Comparison of ENCODE assay signal across 8 cellular contexts in the genomic region with DNA sequence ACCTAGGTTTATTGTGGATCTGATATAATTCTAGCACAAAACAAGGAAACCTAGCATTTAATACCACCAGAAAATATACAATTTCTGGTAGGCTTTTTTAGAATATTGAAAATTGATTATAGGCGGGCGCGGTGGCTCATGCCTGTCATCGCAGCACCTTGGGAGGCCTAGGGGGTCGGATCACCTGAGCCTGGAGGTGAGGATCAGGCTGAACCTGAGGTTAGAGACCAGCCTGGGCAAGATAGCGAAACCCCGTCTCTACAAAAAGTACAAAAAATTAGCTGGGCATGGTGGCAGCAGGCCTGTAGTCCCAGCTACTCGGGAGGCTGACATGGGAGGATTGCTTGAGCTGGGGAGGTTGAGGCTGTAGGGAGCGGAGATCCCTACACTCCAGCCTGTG. TPM values are rescaled to one million over a fixed set of nuclear protein-coding genes. Genes with fewer than 3 reads are reported as not detected.
DNase-seq lines count a peak whose midpoint lies in the region; ATAC-seq and TF ChIP-seq lines count a peak whose summit lies in the region.

No MANE protein-coding gene starts in this region.

- WGBS in stomach, 5 donors, result 35 to 50% (median 38%) methylated on average over 9 of the region's 9 CpGs

- ATAC-seq in HG02610 (IDR thresholded peaks at IDR 0.05; ENCODE audit: unreplicated experiment), result no peak
- no peak for ATAC-seq in HG03139 (IDR thresholded peaks at IDR 0.05; ENCODE audit: unreplicated experiment)

- intact Hi-C loops in activated T-helper 1 cell treated with anti-CD3 and anti-CD28 coated beads, Interleukin-12 subunit alpha, Interleukin-12 subunit beta, Interleukin-2, Interleukin-4 antibody, amounts not matched to agents 30 ng/mL and 10 ng/mL and 1 ng/mL, durations not matched to agents 14 hours and 24 hours and 36 hours (cut with micrococcal nuclease), result no loop called here
- intact Hi-C loops in stomach (cut with DNase I; ENCODE audit: low total_unique reads), result no loop called here

- DNase-seq in NCI-H146 (lab: John Stamatoyannopoulos, UW) (peak; percentile 15), NCI-H146 treated with DMSO at 0.1 percent for 48 hours (lab: John Stamatoyannopoulos, UW; ENCODE audit: unreplicated experiment) (no peak), stomach (no peak), NCI-H2171 treated with DMSO at 0.1 percent for 48 hours (lab: John Stamatoyannopoulos, UW) (no peak)
- no peak for DNase-seq in activated T-helper 1 cell treated with anti-CD3 and anti-CD28 coated beads, Interleukin-12 subunit alpha, Interleukin-12 subunit beta, Interleukin-2, Interleukin-4 antibody, amounts not matched to agents 30 ng/mL and 10 ng/mL and 1 ng/mL, durations not matched to agents 14 hours and 24 hours and 36 hours (ENCODE audit: low spot score)

- H3K4me1 ChIP-seq in stomach, result peaks cover 23 to 59% (median 33%) of the 10 kb centered on the region in 4 donors

- H3K9me3 ChIP-seq in iPS-18c (ENCODE audit: control insufficient read depth, insufficient read depth, low read length) (no peaks in the 10 kb centered on the region), stomach (no peaks in the 10 kb centered on the region)

- peaks cover 10% of the 10 kb centered on the region for H3K36me3 Mint-ChIP-seq in activated T-helper 1 cell treated with anti-CD3 and anti-CD28 coated beads, Interleukin-12 subunit alpha, Interleukin-12 subunit beta, Interleukin-2, Interleukin-4 antibody, amounts not matched to agents 30 ng/mL and 10 ng/mL and 1 ng/mL, durations not matched to agents 14 hours and 24 hours and 36 hours (ENCODE audit: low read depth)

- peak overlapping the region; percentile 70; the same call in 1 of the 2 replicates for H3K4me3 ChIP-seq in iPS-18c (ENCODE audit: insufficient read depth, low read depth, low read length)
- H3K4me3 ChIP-seq in stomach, result peak overlapping the region; percentile 73 to 86 (median 82)

- peak overlapping the region in 4 of 5 donors; percentile 97 to 98 (median 98) for H3K27ac ChIP-seq in stomach

- peaks cover 1% of the 10 kb centered on the region for H3K27me3 Mint-ChIP-seq in activated T-helper 1 cell treated with anti-CD3 and anti-CD28 coated beads, Interleukin-12 subunit alpha, Interleukin-12 subunit beta, Interleukin-2, Interleukin-4 antibody, amounts not matched to agents 30 ng/mL and 10 ng/mL and 1 ng/mL, durations not matched to agents 14 hours and 24 hours and 36 hours (ENCODE audit: insufficient read depth)

- peak overlapping the region; percentile 90 for H3K4me3 Mint-ChIP-seq in activated T-helper 1 cell treated with anti-CD3 and anti-CD28 coated beads, Interleukin-12 subunit alpha, Interleukin-12 subunit beta, Interleukin-2, Interleukin-4 antibody, amounts not matched to agents 30 ng/mL and 10 ng/mL and 1 ng/mL, durations not matched to agents 14 hours and 24 hours and 36 hours

- peak overlapping the region; percentile 99 for H3K27ac Mint-ChIP-seq in activated T-helper 1 cell treated with anti-CD3 and anti-CD28 coated beads, Interleukin-12 subunit alpha, Interleukin-12 subunit beta, Interleukin-2, Interleukin-4 antibody, amounts not matched to agents 30 ng/mL and 10 ng/mL and 1 ng/mL, durations not matched to agents 14 hours and 24 hours and 36 hours

- TF ChIP-seq EP300 in stomach (IDR thresholded peaks at IDR 0.05), result no peak

- TF ChIP-seq POLR2A in stomach (IDR thresholded peaks at IDR 0.05), result no peak

- H3K36me3 ChIP-seq in stomach, result no peaks in the 10 kb centered on the region

- no peaks in the 10 kb centered on the region for H3K9me3 Mint-ChIP-seq in activated T-helper 1 cell treated with anti-CD3 and anti-CD28 coated beads, Interleukin-12 subunit alpha, Interleukin-12 subunit beta, Interleukin-2, Interleukin-4 antibody, amounts not matched to agents 30 ng/mL and 10 ng/mL and 1 ng/mL, durations not matched to agents 14 hours and 24 hours and 36 hours

- TF ChIP-seq CTCF in stomach (IDR thresholded peaks at IDR 0.05), result no peak

- H3K4me1 Mint-ChIP-seq in activated T-helper 1 cell treated with anti-CD3 and anti-CD28 coated beads, Interleukin-12 subunit alpha, Interleukin-12 subunit beta, Interleukin-2, Interleukin-4 antibody, amounts not matched to agents 30 ng/mL and 10 ng/mL and 1 ng/mL, durations not matched to agents 14 hours and 24 hours and 36 hours (ENCODE audit: low read depth), result peaks cover 29% of the 10 kb centered on the region

- H3K27me3 ChIP-seq in stomach, result no peaks in the 10 kb centered on the region

RNA-seq across cellular contexts. Expression of gene COP1, which starts 0.9 kb away (rescaled TPM):
- total RNA-seq in activated T-helper 1 cell treated with anti-CD3 and anti-CD28 coated beads, Interleukin-12 subunit alpha, Interleukin-12 subunit beta, Interleukin-2, Interleukin-4 antibody, amounts not matched to agents 30 ng/mL and 10 ng/mL and 1 ng/mL, durations not matched to agents 14 hours and 24 hours and 36 hours, result 49.2 and 51.7 TPM in 2 replicates
- 100 to 1,000 TPM in 1 of 5 donors, 10 to 100 TPM in 4; 37.3 to 127 (median 63.7) TPM for total RNA-seq in stomach
- polyA plus RNA-seq in stomach, result 10 to 100 TPM; 36.2 to 48.9 (median 42.7) TPM
